In the genomic region with DNA sequence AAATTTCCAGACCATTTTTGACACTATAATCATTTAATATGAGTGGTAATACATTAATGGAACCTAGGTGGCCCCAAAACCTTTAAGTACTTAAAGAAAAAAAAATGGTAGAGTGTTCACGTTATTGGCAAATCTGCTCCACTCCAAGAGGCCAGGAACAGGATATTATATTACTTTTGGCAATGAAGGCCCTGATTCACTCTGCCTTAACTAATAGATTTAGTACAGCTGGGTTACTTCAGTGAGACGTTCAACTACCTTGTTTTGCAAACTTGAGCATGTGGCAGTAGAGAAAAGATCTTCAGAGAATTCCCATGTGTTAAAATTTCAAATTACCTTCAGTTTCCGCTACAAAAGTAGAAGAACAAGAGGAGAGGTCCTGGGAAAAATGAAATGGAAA, we compare ENCODE assay signal across 14 cellular contexts. TPM values are rescaled to one million over a fixed set of nuclear protein-coding genes. Genes with fewer than 3 reads are reported as not detected.
DNase-seq lines count a peak whose midpoint lies in the region; ATAC-seq, FAIRE-seq and TF ChIP-seq lines count a peak whose summit lies in the region.
"Had no signal": no experiment of that assay in that cellular context is flagged by ENCODE, and none has a peak within 500 bp of the region (broad histone marks: within the 10 kb centered on the region; RNA-seq: fewer than 3 reads in every experiment).

No MANE protein-coding gene starts in this region.

- H3K9me2 ChIP-seq in SU-DHL-6 (replicated peaks; ENCODE audit: insufficient read depth, low read length) = no peaks in the 10 kb centered on the region

- no peaks in the 10 kb centered on the region for H3K9me3 Mint-ChIP-seq in MCF 10A (ENCODE audit: unreplicated experiment)
- H3K9me3 Mint-ChIP-seq in neural progenitor cell = no peaks in the 10 kb centered on the region

- H4K20me1 ChIP-seq in SU-DHL-6 (ENCODE audit: low read depth, low read length) (peaks cover 55% of the 10 kb centered on the region), neural progenitor cell (ENCODE audit: low read depth) (peaks cover 100% of the 10 kb centered on the region)

- no peak for TF ChIP-seq CTCF in MCF 10A (IDR thresholded peaks at IDR 0.05; ENCODE audit: unreplicated experiment)
- TF ChIP-seq CTCF in breast epithelium (IDR thresholded peaks at IDR 0.05) = no peak
- TF ChIP-seq CTCF in SU-DHL-6 (IDR thresholded peaks at IDR 0.05; ENCODE audit: insufficient read depth, low read length, poor library complexity, severe bottlenecking) = no peak
- TF ChIP-seq CTCF in fibroblast of mammary gland (conservative IDR thresholded peaks at IDR 0.05; ENCODE audit: control insufficient read depth, insufficient read depth, low read depth, low read length) = no peak
- no peak for TF ChIP-seq CTCF in neural progenitor cell (IDR thresholded peaks at IDR 0.05)
- TF ChIP-seq CTCF in foreskin keratinocyte (conservative IDR thresholded peaks at IDR 0.05) = no peak
- TF ChIP-seq CTCF in D721Med (IDR thresholded peaks at IDR 0.05; ENCODE audit: insufficient read depth, missing control alignments) = no peak

- H3K4me3 ChIP-seq in breast epithelium (no peak overlapping the region), SU-DHL-6 (ENCODE audit: insufficient read depth, low read length, poor library complexity, severe bottlenecking) (no peak overlapping the region), fibroblast of mammary gland (ENCODE audit: control insufficient read depth, low read depth, low read length) (no peak overlapping the region), neural progenitor cell (no peak overlapping the region)

- H3K4me2 ChIP-seq in SU-DHL-6 (ENCODE audit: low read depth, low read length, poor library complexity, severe bottlenecking) = peak overlapping the region; percentile 37
- no peak overlapping the region for H3K4me2 ChIP-seq in neural progenitor cell
- H3K4me2 ChIP-seq: KMS-11 had no signal

- H3K36me3 ChIP-seq in breast epithelium (no peaks in the 10 kb centered on the region), SU-DHL-6 (ENCODE audit: low read length) (peaks cover 20% of the 10 kb centered on the region; the same call in 1 of the 2 replicates), neural progenitor cell (peaks cover 12% of the 10 kb centered on the region)

- TF ChIP-seq POLR2A in breast epithelium (IDR thresholded peaks at IDR 0.05) = no peak

- H3F3A ChIP-seq in SU-DHL-6 (ENCODE audit: insufficient read depth) (peaks cover 21% of the 10 kb centered on the region), neural progenitor cell (ENCODE audit: low read depth) (peaks cover 40% of the 10 kb centered on the region)

- H3K4me3 Mint-ChIP-seq in MCF 10A (ENCODE audit: unreplicated experiment) = no peak overlapping the region
- no peak overlapping the region for H3K4me3 Mint-ChIP-seq in neural progenitor cell

- no peak overlapping the region for H3K9ac ChIP-seq in SU-DHL-6 (ENCODE audit: low read length)
- H3K9ac ChIP-seq in neural progenitor cell = no peak overlapping the region
- H3K9ac ChIP-seq: KMS-11 had no signal

- H3K27me3 ChIP-seq in breast epithelium = no peaks in the 10 kb centered on the region
- H3K27me3 ChIP-seq in SU-DHL-6 (ENCODE audit: low read length) = no peaks in the 10 kb centered on the region
- H3K27me3 ChIP-seq in neural progenitor cell = no peaks in the 10 kb centered on the region
- no peaks in the 10 kb centered on the region for H3K27me3 ChIP-seq in foreskin keratinocyte

- H3K9me3 ChIP-seq in breast epithelium (no peaks in the 10 kb centered on the region), SU-DHL-6 (ENCODE audit: insufficient read depth, low read length) (no peaks in the 10 kb centered on the region), neural progenitor cell (ENCODE audit: low read depth) (no peaks in the 10 kb centered on the region)

- H3K27me3 Mint-ChIP-seq in MCF 10A (ENCODE audit: insufficient read depth, unreplicated experiment) = no peaks in the 10 kb centered on the region
- peaks cover 3% of the 10 kb centered on the region for H3K27me3 Mint-ChIP-seq in neural progenitor cell (ENCODE audit: insufficient read depth, low read depth)

- no TSS peak for BruUV-seq in MCF 10A (replicated peaks; lab: Mats Ljungman, UMichigan)

- H3K4me1 ChIP-seq in breast epithelium (peaks cover 5 to 8% of the 10 kb centered on the region in 2 donors), neural progenitor cell (peaks cover 35% of the 10 kb centered on the region), foreskin keratinocyte (peaks cover 56% of the 10 kb centered on the region)

- intact Hi-C loops in MCF 10A (cut with micrococcal nuclease) = no loop called here
- intact Hi-C loops in breast epithelium (cut with DNase I; ENCODE audit: low total_unique reads) = no loop called here

- FAIRE-seq in D721Med (lab: Jason Lieb, UNC) = no peak
- FAIRE-seq: small intestine had no signal

- DNase-seq in MCF 10A (ENCODE audit: unreplicated experiment) (no peak), breast epithelium (ENCODE audit: low spot score in 2 of 2) (no peak), fibroblast of mammary gland (ENCODE audit: low read depth) (peak; percentile 86), stromal cell of bone marrow (ENCODE audit: low read depth) (peak; percentile 49), neural progenitor cell (ENCODE audit: low spot score) (no peak), foreskin keratinocyte (no peak), D721Med (ENCODE audit: insufficient read length, low spot score) (no peak)
- DNase-seq: activated CD8-positive, alpha-beta memory T cell treated with anti-CD3 and anti-CD28 coated beads for 24 hours; amniotic stem cell; NCI-H2029; PC-3; small intestine had no signal

- no peak for ATAC-seq in foreskin keratinocyte
- ATAC-seq: PC-3 had no signal

- peaks cover 56% of the 10 kb centered on the region for H3K36me3 Mint-ChIP-seq in MCF 10A (ENCODE audit: insufficient read depth, unreplicated experiment)
- H3K36me3 Mint-ChIP-seq in neural progenitor cell = peaks cover 13% of the 10 kb centered on the region

- H3K27ac ChIP-seq in breast epithelium (no peak overlapping the region), SU-DHL-6 (ENCODE audit: low read depth, low read length) (no peak overlapping the region), neural progenitor cell (no peak overlapping the region), foreskin keratinocyte (no peak overlapping the region)
- H3K27ac ChIP-seq: KMS-11 had no signal

- peak overlapping the region; percentile 70 for H3K27ac Mint-ChIP-seq in MCF 10A (ENCODE audit: low read depth, unreplicated experiment)
- no peak overlapping the region for H3K27ac Mint-ChIP-seq in neural progenitor cell

- H2AFZ ChIP-seq in SU-DHL-6 (ENCODE audit: low read depth, low read length, severe bottlenecking) (no peak overlapping the region), neural progenitor cell (replicated peaks) (no peak overlapping the region)

- peaks cover 49% of the 10 kb centered on the region for H3K4me1 Mint-ChIP-seq in MCF 10A (ENCODE audit: insufficient read depth, unreplicated experiment)
- peaks cover 44% of the 10 kb centered on the region for H3K4me1 Mint-ChIP-seq in neural progenitor cell

- CTCF ChIA-PET in MCF 10A (lab: Yijun Ruan, JAX) = interaction anchor here (0.6 to 3.6 kb wide), 4 partner anchors 11 to 485 kb away, joined by 3 to 55 read pairs (median 8); a partner anchor contains a TSS

- POLR2A ChIA-PET in MCF 10A (lab: Yijun Ruan, JAX) = interaction anchor here (0.7 to 5.4 kb wide), 11 partner anchors 13 to 128 kb away, joined by 3 to 94 read pairs (median 10); a partner anchor contains a TSS

- H3K79me2 ChIP-seq in SU-DHL-6 (ENCODE audit: insufficient read depth, low read length) = peaks cover 99% of the 10 kb centered on the region
- H3K79me2 ChIP-seq in neural progenitor cell (ENCODE audit: low read depth) = peaks cover 100% of the 10 kb centered on the region

RNA-seq across cellular contexts. Expression of a gene that starts 12.8 kb away (rescaled TPM):
- total RNA-seq in MCF 10A (2022) (62.4 and 77.5 TPM in 2 replicates), breast epithelium (10 to 100 TPM; 51.7 to 70.2 (median 60.0) TPM), neural progenitor cell (ENCODE audit: low replicate concordance) (56.1 and 75.4 TPM in 2 replicates), foreskin keratinocyte (49.1 and 50.0 TPM in 2 replicates)
- polyA plus RNA-seq in foreskin keratinocyte = 17.3 and 21.5 TPM in 2 replicates

RNA-seq across cellular contexts. Expression of a gene that starts 39.9 kb away (rescaled TPM):
- total RNA-seq in MCF 10A (2022) (66.8 and 79.8 TPM in 2 replicates), breast epithelium (10 to 100 TPM; 43.4 to 61.2 (median 53.4) TPM), neural progenitor cell (ENCODE audit: low replicate concordance) (76.7 and 173 TPM in 2 replicates), foreskin keratinocyte (74.5 and 78.3 TPM in 2 replicates)
- 76.7 and 84.2 TPM in 2 replicates for polyA plus RNA-seq in foreskin keratinocyte

RNA-seq across cellular contexts. Expression of a gene that starts 40.2 kb away (rescaled TPM):
- total RNA-seq in MCF 10A (2022) (5.8 and 6.0 TPM in 2 replicates), breast epithelium (1 to 10 TPM; 4.5 to 6.4 (median 4.9) TPM), neural progenitor cell (ENCODE audit: low replicate concordance) (5.6 and 7.5 TPM in 2 replicates), foreskin keratinocyte (6.7 and 6.8 TPM in 2 replicates)
- polyA plus RNA-seq in foreskin keratinocyte = 3.8 and 4.2 TPM in 2 replicates

Comparison
In these comparisons a context has a peak if more than half of its experiments do, and no peak if none do; other contexts are left out.
1. DNase-seq: peak in fibroblast of mammary gland (single experiment) and stromal cell of bone marrow (single experiment); none in MCF 10A (single experiment), breast epithelium (0 of 2), neural progenitor cell (single experiment), foreskin keratinocyte (0 of 2) and D721Med (single experiment).